Comparison of ENCODE assay signal across 8 cellular contexts in the genomic region with DNA sequence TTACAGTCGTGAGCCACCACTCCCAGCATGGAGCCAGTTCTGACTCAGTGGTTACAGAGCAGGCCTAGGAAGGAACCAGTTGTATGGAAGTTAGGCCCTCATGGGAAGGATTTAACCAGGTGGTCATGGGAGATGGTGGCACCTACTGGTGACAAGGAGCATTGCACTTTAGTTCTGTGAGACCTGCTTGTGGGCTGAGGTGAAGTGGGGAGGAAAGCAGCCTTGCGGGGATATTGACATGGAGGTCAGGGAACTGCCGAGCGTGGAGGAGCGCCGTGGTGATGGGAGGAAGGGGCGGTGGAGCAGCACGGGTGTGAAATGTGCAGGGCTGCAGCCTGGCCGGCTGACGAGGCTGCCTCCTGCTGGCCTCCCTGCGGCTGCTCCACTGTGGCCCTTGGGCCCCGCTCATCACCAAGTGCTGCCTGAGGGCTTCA.
A peak's percentile ranks its signal among the peaks of the same experiment; 100 is the strongest.
DNase-seq lines count a peak whose midpoint lies in the region; FAIRE-seq and TF ChIP-seq lines count a peak whose summit lies in the region.

No MANE protein-coding gene starts in this region.

- peaks cover 8% of the 10 kb centered on the region for H3K4me1 ChIP-seq in neural progenitor cell

- H3K9me3 Mint-ChIP-seq in neural progenitor cell = peaks cover 6% of the 10 kb centered on the region

- no peak overlapping the region for H3K4me3 ChIP-seq in AG09309 (ENCODE audit: control insufficient read depth, low read depth, low read length)
- no peak overlapping the region for H3K4me3 ChIP-seq in epithelial cell of esophagus (ENCODE audit: low read length)
- H3K4me3 ChIP-seq in neural progenitor cell = no peak overlapping the region

- H3K27me3 Mint-ChIP-seq in neural progenitor cell (ENCODE audit: insufficient read depth, low read depth) = peaks cover 2% of the 10 kb centered on the region

- H3K36me3 ChIP-seq in neural progenitor cell = no peaks in the 10 kb centered on the region

- no peak for DNase-seq in AG09309 (ENCODE audit: low read depth)
- no peak for DNase-seq in GM12891 (ENCODE audit: insufficient read length, low spot score)
- peak; percentile 75 for DNase-seq in NCI-H1092 treated with DMSO at 0.1 percent for 48 hours (lab: John Stamatoyannopoulos, UW)
- peak; percentile 15 to 30 for DNase-seq in activated CD4-positive, alpha-beta T cell treated with anti-CD3 and anti-CD28 coated beads for 4 hours
- DNase-seq in epithelial cell of esophagus (ENCODE audit: low read depth) = peak; percentile 53
- peak; percentile 36 for DNase-seq in neural progenitor cell (ENCODE audit: low spot score)
- no peak for DNase-seq in NCI-H1048 (lab: John Stamatoyannopoulos, UW)
- no peak for DNase-seq in C1 segment of cervical spinal cord (lab: John Stamatoyannopoulos, UW)

- no peak for TF ChIP-seq POLR2A in GM12891 (IDR thresholded peaks at IDR 0.05; ENCODE audit: low read depth, low read length)

- H3K4me2 ChIP-seq in neural progenitor cell = no peak overlapping the region

- H4K20me1 ChIP-seq in neural progenitor cell (ENCODE audit: low read depth) = no peaks in the 10 kb centered on the region

- TF ChIP-seq CTCF in AG09309 (IDR thresholded peaks at IDR 0.05; ENCODE audit: control insufficient read depth, insufficient read depth, low read depth, low read length, missing control alignments) = peak; percentile 56
- TF ChIP-seq CTCF in epithelial cell of esophagus (IDR thresholded peaks at IDR 0.05; ENCODE audit: insufficient read depth, low read depth, low read length, missing control alignments) = peak; percentile 60
- peak; percentile 57 for TF ChIP-seq CTCF in neural progenitor cell (IDR thresholded peaks at IDR 0.05)

- no peak overlapping the region for H3K27ac ChIP-seq in neural progenitor cell

- no peak overlapping the region for H3K4me3 Mint-ChIP-seq in neural progenitor cell

- peak; percentile 92 for FAIRE-seq in GM12891 (lab: Jason Lieb, UNC)

- H2AFZ ChIP-seq in neural progenitor cell (replicated peaks) = no peak overlapping the region

- H3K4me1 Mint-ChIP-seq in neural progenitor cell = peaks cover 12% of the 10 kb centered on the region

- H3K36me3 Mint-ChIP-seq in neural progenitor cell = no peaks in the 10 kb centered on the region

- H3F3A ChIP-seq in neural progenitor cell (ENCODE audit: low read depth) = no peaks in the 10 kb centered on the region

- peak overlapping the region; percentile 92 for H3K27ac Mint-ChIP-seq in neural progenitor cell

- H3K27me3 ChIP-seq in neural progenitor cell = no peaks in the 10 kb centered on the region

- no peaks in the 10 kb centered on the region for H3K9me3 ChIP-seq in neural progenitor cell (ENCODE audit: low read depth)

- H3K79me2 ChIP-seq in neural progenitor cell (ENCODE audit: low read depth) = peaks cover 22% of the 10 kb centered on the region

- no peak overlapping the region for H3K9ac ChIP-seq in neural progenitor cell

TF ChIP-seq in GM12891, 5 proteins besides CTCF, POLR2A, EP300 and RAD21:
- no peak for TF ChIP-seq PAX5 (IDR thresholded peaks at IDR 0.05; ENCODE audit: insufficient read depth, low read length, severe bottlenecking)
- no peak for TF ChIP-seq SPI1 (IDR thresholded peaks at IDR 0.05; ENCODE audit: low read depth, low read length)
- TF ChIP-seq TAF1 (IDR thresholded peaks at IDR 0.05; ENCODE audit: low read depth, low read length) = no peak
- TF ChIP-seq POU2F2 (IDR thresholded peaks at IDR 0.05; ENCODE audit: low read depth, low read length) = no peak
- TF ChIP-seq POLR2AphosphoS5 (IDR thresholded peaks at IDR 0.05; ENCODE audit: low read depth, low read length) = no peak

Comparison
In these comparisons a context has a peak if more than half of its experiments do, and no peak if none do; other contexts are left out.
1. DNase-seq: peak in NCI-H1092 treated with DMSO at 0.1 percent for 48 hours (single experiment), activated CD4-positive, alpha-beta T cell treated with anti-CD3 and anti-CD28 coated beads for 4 hours (2 of 2), epithelial cell of esophagus (single experiment) and neural progenitor cell (single experiment); none in AG09309 (single experiment), GM12891 (single experiment), NCI-H1048 (single experiment) and C1 segment of cervical spinal cord (0 of 14).
2. Peak in every context shown above with its lines, with median percentiles within 50 percentile points of each other: CTCF ChIP-seq.